Comparison of ENCODE assay signal across 10 cellular contexts in the genomic region with DNA sequence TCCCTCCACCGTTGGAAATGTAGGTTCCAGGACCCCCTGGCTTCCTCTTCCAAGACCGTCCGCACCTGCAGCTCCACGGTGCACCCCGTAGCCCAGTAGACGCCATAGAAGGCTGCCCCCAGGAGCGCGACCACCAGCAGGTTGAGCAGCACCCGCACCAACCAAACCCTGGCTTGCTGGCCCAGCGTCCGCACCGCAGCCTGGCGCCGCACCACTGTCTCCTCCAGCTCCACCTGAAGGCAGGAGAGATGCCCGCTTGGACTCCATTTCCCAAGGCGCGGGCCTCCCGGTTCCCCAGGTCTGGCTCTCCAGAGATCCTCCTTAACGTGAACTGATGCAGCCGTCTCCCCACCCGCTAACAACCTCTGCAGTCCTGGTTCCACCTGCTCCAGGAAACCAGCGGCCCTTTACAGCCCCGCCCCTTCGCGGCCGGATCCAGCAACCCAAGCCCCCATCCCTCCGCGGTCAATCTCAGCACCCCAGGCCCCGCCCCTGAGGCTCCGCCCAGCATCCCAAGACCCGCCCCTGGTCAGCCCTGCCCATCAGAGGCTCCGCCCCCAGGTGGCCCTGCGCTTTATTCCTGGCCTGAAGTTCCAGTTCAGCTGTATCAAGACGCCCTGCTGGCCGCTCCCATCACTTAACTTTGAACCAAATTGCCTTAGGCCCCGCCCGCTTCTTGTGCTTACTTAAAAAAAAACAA. TPM values are rescaled to one million over a fixed set of nuclear protein-coding genes. Genes with fewer than 3 reads are reported as not detected.
DNase-seq lines count a peak whose midpoint lies in the region; ATAC-seq and TF ChIP-seq lines count a peak whose summit lies in the region.
"Had no signal": no experiment of that assay in that cellular context is flagged by ENCODE, and none has a peak within 500 bp of the region (broad histone marks: within the 10 kb centered on the region; RNA-seq: fewer than 3 reads in every experiment).

No MANE protein-coding gene starts in this region.

- CTCF ChIA-PET in A673 (lab: Charles Lee), result no interaction called here

- no peak overlapping the region for H3K4me3 ChIP-seq in A673 (ENCODE audit: low read depth, low read length, poor library complexity, severe bottlenecking)
- H3K4me3 ChIP-seq in right cardiac atrium (ENCODE audit: low read length), result no peak overlapping the region

- no peaks in the 10 kb centered on the region for H3K36me3 ChIP-seq in A673 (ENCODE audit: insufficient read depth, low read length, poor library complexity, severe bottlenecking)

- H3K4me1 ChIP-seq in A673 (ENCODE audit: insufficient read depth, low read length, poor library complexity, severe bottlenecking), result peaks cover 2% of the 10 kb centered on the region
- no peaks in the 10 kb centered on the region for H3K4me1 ChIP-seq in right cardiac atrium (ENCODE audit: control insufficient read depth, insufficient read depth, low read length)

- no peak overlapping the region for H3K27ac Mint-ChIP-seq in activated T-cell treated with anti-CD3 and anti-CD28 coated beads, Interleukin-2, amount 50 U/mL, for 24 hours
- H3K27ac Mint-ChIP-seq: activated B cell treated with CpG ODN at 0.5 μM for 24 hours had no signal

- intact Hi-C loops in A673 (cut with micrococcal nuclease; ENCODE audit: unreplicated experiment) (no loop called here), right cardiac atrium (cut with DNase I) (loop anchor here in 2 of 4 donors (5.0 to 10.0 kb wide), 2 partner anchors 68 to 70 kb away; no protein-coding TSS in a partner anchor)

- ATAC-seq in right cardiac atrium (no peak), GM18517 (IDR thresholded peaks at IDR 0.05; ENCODE audit: unreplicated experiment) (no peak)

- DNase-seq in A673 (ENCODE audit: low spot score), result peak; percentile 26
- DNase-seq in NAMALWA (ENCODE audit: low spot score), result peak; percentile 44
- peak; percentile 64 for DNase-seq in activated T-cell treated with anti-CD3 and anti-CD28 coated beads, Interleukin-2, amount 50 U/mL, for 24 hours
- peak in 2 of 3 donors; percentile 76 to 94 for DNase-seq in right cardiac atrium
- DNase-seq in stimulated activated CD4-positive, alpha-beta T cell treated with anti-CD3 and anti-CD28 coated beads, Interleukin-4, amount 100 ng/mL, for 24 hours, result peak; percentile 64
- no peak for DNase-seq in cortex of kidney (lab: John Stamatoyannopoulos, UW)
- no peak for DNase-seq in NCI-H1436 treated with DMSO at 0.1 percent for 48 hours (lab: John Stamatoyannopoulos, UW)
- DNase-seq: activated B cell treated with CpG ODN at 0.5 μM for 24 hours had no signal

- peaks cover 46% of the 10 kb centered on the region for H3K4me1 Mint-ChIP-seq in activated T-cell treated with anti-CD3 and anti-CD28 coated beads, Interleukin-2, amount 50 U/mL, for 24 hours (ENCODE audit: low read depth)

- H3K9me3 ChIP-seq in A673 (ENCODE audit: low read depth, low read length, poor library complexity, severe bottlenecking) (no peaks in the 10 kb centered on the region), right cardiac atrium (ENCODE audit: control insufficient read depth, low read length) (no peaks in the 10 kb centered on the region)

- POLR2A ChIA-PET in A673 (lab: Charles Lee; ENCODE audit: low non-redundant PET), result no interaction called here

- no peak overlapping the region for H3K27ac ChIP-seq in A673 (ENCODE audit: low read depth, low read length, poor library complexity, severe bottlenecking)
- H3K27ac ChIP-seq in right cardiac atrium (ENCODE audit: low read length), result no peak overlapping the region
- H3K27ac ChIP-seq: parathyroid adenoma had no signal

- BruUV-seq in A673 (replicated peaks; lab: Mats Ljungman, UMichigan), result no TSS peak

- peaks cover 16% of the 10 kb centered on the region for H3K27me3 Mint-ChIP-seq in activated T-cell treated with anti-CD3 and anti-CD28 coated beads, Interleukin-2, amount 50 U/mL, for 24 hours

- peaks cover 4% of the 10 kb centered on the region for H3K36me3 Mint-ChIP-seq in activated T-cell treated with anti-CD3 and anti-CD28 coated beads, Interleukin-2, amount 50 U/mL, for 24 hours (ENCODE audit: low read depth)

- H3K9me3 Mint-ChIP-seq in activated T-cell treated with anti-CD3 and anti-CD28 coated beads, Interleukin-2, amount 50 U/mL, for 24 hours, result no peaks in the 10 kb centered on the region
- H3K9me3 Mint-ChIP-seq: activated B cell treated with CpG ODN at 0.5 μM for 24 hours had no signal

- H3K27me3 ChIP-seq in A673 (replicated peaks; ENCODE audit: insufficient read depth, low read depth, low read length, poor library complexity) (no peaks in the 10 kb centered on the region), right cardiac atrium (ENCODE audit: control insufficient read depth, insufficient read depth) (no peaks in the 10 kb centered on the region)

- TF ChIP-seq CTCF in A673 (conservative IDR thresholded peaks at IDR 0.05; ENCODE audit: low read depth, low read length), result no peak

- WGBS in right cardiac atrium, result 7% methylated on average over 37 of the region's 37 CpGs

- H3K4me3 Mint-ChIP-seq in activated T-cell treated with anti-CD3 and anti-CD28 coated beads, Interleukin-2, amount 50 U/mL, for 24 hours, result peak overlapping the region; percentile 27
- H3K4me3 Mint-ChIP-seq: activated B cell treated with CpG ODN at 0.5 μM for 24 hours had no signal

RNA-seq across cellular contexts. Expression of a gene that starts 5.0 kb away (rescaled TPM):
- total RNA-seq in A673 (2021), result 8.8 and 9.7 TPM in 2 replicates
- 1 to 10 TPM; 5.3 to 7.6 (median 7.0) TPM for total RNA-seq in right cardiac atrium
- 11.0 TPM for polyA plus RNA-seq in right cardiac atrium

RNA-seq across cellular contexts. Expression of a gene that starts 8.4 kb away (rescaled TPM):
- 0.58 and 0.96 TPM in 2 replicates for total RNA-seq in A673 (2021)
- total RNA-seq in right cardiac atrium, result 1 to 10 TPM; 1.0 to 3.8 (median 2.5) TPM
- polyA plus RNA-seq in right cardiac atrium, result 2.3 TPM
- total RNA-seq: activated B cell treated with CpG ODN at 0.5 μM for 24 hours had no signal

RNA-seq across cellular contexts. Expression of a gene that starts 24.9 kb away (rescaled TPM):
- total RNA-seq in A673 (2021) (107 and 109 TPM in 2 replicates), right cardiac atrium (10 to 100 TPM; 18.9 to 23.6 (median 21.4) TPM)
- polyA plus RNA-seq in right cardiac atrium, result 16.1 TPM

RNA-seq across cellular contexts. Expression of a gene that starts 26.6 kb away (rescaled TPM):
- total RNA-seq in A673 (2021) (56.9 and 64.7 TPM in 2 replicates), right cardiac atrium (10 to 100 TPM; 17.6 to 22.1 (median 18.3) TPM)
- polyA plus RNA-seq in right cardiac atrium, result 20.9 TPM

RNA-seq across cellular contexts. Expression of a gene that starts 27.0 kb away (rescaled TPM):
- 90.8 and 102 TPM in 2 replicates for total RNA-seq in A673 (2021)
- total RNA-seq in right cardiac atrium, result 10 to 100 TPM; 20.3 to 26.5 (median 23.3) TPM
- 18.2 TPM for polyA plus RNA-seq in right cardiac atrium

Comparison
In these comparisons a context has a peak if more than half of its experiments do, and no peak if none do; other contexts are left out.
1. DNase-seq: peak in A673 (single experiment), NAMALWA (single experiment), activated T-cell treated with anti-CD3 and anti-CD28 coated beads, Interleukin-2, amount 50 U/mL, for 24 hours (single experiment), right cardiac atrium (2 of 3) and stimulated activated CD4-positive, alpha-beta T cell treated with anti-CD3 and anti-CD28 coated beads, Interleukin-4, amount 100 ng/mL, for 24 hours (single experiment); none in cortex of kidney (single experiment) and NCI-H1436 treated with DMSO at 0.1 percent for 48 hours (single experiment).